20 cellular contexts compared by ENCODE assay signal in genomic region chr2:176504431-176504830, GRCh38.
"Had no signal": no experiment of that assay in that cellular context is flagged by ENCODE, and none has a peak within 500 bp of the region (broad histone marks: within the 10 kb centered on the region; RNA-seq: fewer than 3 reads in every experiment).

No MANE protein-coding gene starts in this region.

- H3K27ac Mint-ChIP-seq: activated naive CD8-positive, alpha-beta T cell treated with anti-CD3 and anti-CD28 coated beads, Interleukin-2, amount 10 ng/mL, durations not matched to agents 7 days and 5 days; activated T-helper 2 cell treated with anti-CD3 and anti-CD28 coated beads, Interferon-gamma antibody, Interleukin-2, Interleukin-4, amounts not matched to agents 10 μg/mL and 5 μg/mL and 100 μg/mL, durations not matched to agents 14 hours and 24 hours and 36 hours; naive thymus-derived CD4-positive, alpha-beta T cell; progenitor cell of endocrine pancreas; stimulated activated effector memory CD8-positive, alpha-beta T cell treated with anti-CD3 and anti-CD28 coated beads, Interleukin-12 subunit alpha, Interleukin-12 subunit beta, amount 100 ng/mL, for 72 hours; T-helper 1 cell treated with Interleukin-12 subunit alpha and Interleukin-12 subunit beta and Interleukin-4 antibody, amounts not matched to agents 30 μg/mL and 1 μg/mL, for 36 hours; WTC11 had no signal

- H3K27me3 ChIP-seq: esophagus muscularis mucosa, tibial artery had no signal

- H3K9me3 ChIP-seq: esophagus muscularis mucosa, heart left ventricle, tibial artery had no signal

- H3K36me3 Mint-ChIP-seq: activated naive CD8-positive, alpha-beta T cell treated with anti-CD3 and anti-CD28 coated beads, Interleukin-2, amount 10 ng/mL, durations not matched to agents 7 days and 5 days; naive thymus-derived CD4-positive, alpha-beta T cell; stimulated activated effector memory CD8-positive, alpha-beta T cell treated with anti-CD3 and anti-CD28 coated beads, Interleukin-12 subunit alpha, Interleukin-12 subunit beta, amount 100 ng/mL, for 72 hours; WTC11 had no signal

- H3K4me1 Mint-ChIP-seq: naive thymus-derived CD4-positive, alpha-beta T cell; WTC11 had no signal

- H3K9me3 Mint-ChIP-seq: activated naive CD8-positive, alpha-beta T cell treated with anti-CD3 and anti-CD28 coated beads, Interleukin-2, amount 10 ng/mL, durations not matched to agents 7 days and 5 days; activated T-helper 2 cell treated with anti-CD3 and anti-CD28 coated beads, Interferon-gamma antibody, Interleukin-2, Interleukin-4, amounts not matched to agents 10 μg/mL and 5 μg/mL and 100 μg/mL, durations not matched to agents 14 hours and 24 hours and 36 hours; naive thymus-derived CD4-positive, alpha-beta T cell; stimulated activated effector memory CD8-positive, alpha-beta T cell treated with anti-CD3 and anti-CD28 coated beads, Interleukin-12 subunit alpha, Interleukin-12 subunit beta, amount 100 ng/mL, for 72 hours; stimulated activated naive CD8-positive, alpha-beta T cell treated with anti-CD3 and anti-CD28 coated beads, Interleukin-15, amount 100 ng/mL, for 72 hours; T-helper 1 cell treated with Interleukin-12 subunit alpha and Interleukin-12 subunit beta and Interleukin-4 antibody, amounts not matched to agents 30 μg/mL and 1 μg/mL, for 36 hours; WTC11 had no signal

- H3K4me3 ChIP-seq: coronary artery, esophagus muscularis mucosa, heart left ventricle, lung, skin epidermis, tibial artery had no signal

- DNase-seq: activated naive CD4-positive, alpha-beta T cell; activated naive CD8-positive, alpha-beta T cell treated with anti-CD3 and anti-CD28 coated beads, Interleukin-2, amount 10 ng/mL, durations not matched to agents 7 days and 5 days; activated T-cell treated with anti-CD3 and anti-CD28 coated beads, Interleukin-2, amount 50 U/mL, for 1 hour; amniotic stem cell; cerebellar nuclear complex; heart left ventricle; naive thymus-derived CD4-positive, alpha-beta T cell; stimulated activated CD4-positive, alpha-beta T cell treated with anti-CD3 and anti-CD28 coated beads, Interleukin-1b, Interleukin-23, amount 100 ng/mL, for 48 hours; stimulated activated naive CD8-positive, alpha-beta T cell treated with anti-CD3 and anti-CD28 coated beads, Interleukin-15, amount 100 ng/mL, for 72 hours; T1000; tibial artery had no signal

- H3K4me3 Mint-ChIP-seq: activated naive CD8-positive, alpha-beta T cell treated with anti-CD3 and anti-CD28 coated beads, Interleukin-2, amount 10 ng/mL, durations not matched to agents 7 days and 5 days; naive thymus-derived CD4-positive, alpha-beta T cell; stimulated activated effector memory CD8-positive, alpha-beta T cell treated with anti-CD3 and anti-CD28 coated beads, Interleukin-12 subunit alpha, Interleukin-12 subunit beta, amount 100 ng/mL, for 72 hours; stimulated activated naive CD8-positive, alpha-beta T cell treated with anti-CD3 and anti-CD28 coated beads, Interleukin-15, amount 100 ng/mL, for 72 hours; T-helper 1 cell treated with Interleukin-12 subunit alpha and Interleukin-12 subunit beta and Interleukin-4 antibody, amounts not matched to agents 30 μg/mL and 1 μg/mL, for 36 hours; WTC11 had no signal

- H3K27ac ChIP-seq: coronary artery, esophagus muscularis mucosa, heart left ventricle, skin epidermis, tibial artery had no signal

- ATAC-seq: naive thymus-derived CD4-positive, alpha-beta T cell; stimulated activated effector memory CD8-positive, alpha-beta T cell treated with anti-CD3 and anti-CD28 coated beads, Interleukin-12 subunit alpha, Interleukin-12 subunit beta, amount 100 ng/mL, for 72 hours; stimulated activated naive CD8-positive, alpha-beta T cell treated with anti-CD3 and anti-CD28 coated beads, Interleukin-15, amount 100 ng/mL, for 72 hours; WTC11 had no signal

- H3K36me3 ChIP-seq: esophagus muscularis mucosa, heart left ventricle, tibial artery had no signal
